ENCODE assay signal across 20 cellular contexts in genomic region chr14:51121096-51121495, GRCh38.
"Had no signal": no experiment of that assay in that cellular context is flagged by ENCODE, and none has a peak within 500 bp of the region (broad histone marks: within the 10 kb centered on the region; RNA-seq: fewer than 3 reads in every experiment).

No MANE protein-coding gene starts in this region.

- H3K27me3 ChIP-seq: dorsolateral prefrontal cortex, heart left ventricle, neural progenitor cell, pancreas, stomach had no signal

- H2AFZ ChIP-seq: neural progenitor cell had no signal

- H3K4me3 ChIP-seq: dorsolateral prefrontal cortex, heart left ventricle, left ventricle myocardium inferior, neural progenitor cell, pancreas, stomach had no signal

- FAIRE-seq: frontal cortex, kidney, pancreas had no signal

- H3K36me3 ChIP-seq: heart left ventricle, left ventricle myocardium inferior, neural progenitor cell, pancreas, stomach had no signal

- H3K4me1 Mint-ChIP-seq: activated CD8-positive, alpha-beta memory T cell treated with anti-CD3 and anti-CD28 coated beads, Interleukin-2, amount 10 ng/mL, durations not matched to agents 7 days and 5 days; T-helper 17 cell had no signal

- H3K27me3 Mint-ChIP-seq: brain had no signal

- H3K27ac Mint-ChIP-seq: activated CD8-positive, alpha-beta memory T cell treated with anti-CD3 and anti-CD28 coated beads, Interleukin-2, amount 10 ng/mL, durations not matched to agents 7 days and 5 days; activated naive CD4-positive, alpha-beta T cell treated with anti-CD3 and anti-CD28 coated beads, Interleukin-2, amount 50 U/mL, for 72 hours; activated T-cell treated with anti-CD3 and anti-CD28 coated beads, Interleukin-2, amount 50 U/mL, for 24 hours; brain; neural progenitor cell; T-helper 17 cell had no signal

- H3K27ac ChIP-seq: heart left ventricle, left ventricle myocardium inferior, neural progenitor cell, pancreas, stomach had no signal

- H3K36me3 Mint-ChIP-seq: activated CD8-positive, alpha-beta memory T cell treated with anti-CD3 and anti-CD28 coated beads, Interleukin-2, amount 10 ng/mL, durations not matched to agents 7 days and 5 days; activated naive CD4-positive, alpha-beta T cell treated with anti-CD3 and anti-CD28 coated beads, Interleukin-2, amount 50 U/mL, for 72 hours; brain; neural progenitor cell had no signal

- H3K4me3 Mint-ChIP-seq: activated CD8-positive, alpha-beta memory T cell treated with anti-CD3 and anti-CD28 coated beads, Interleukin-2, amount 10 ng/mL, durations not matched to agents 7 days and 5 days; activated T-cell treated with anti-CD3 and anti-CD28 coated beads, Interleukin-2, amount 50 U/mL, for 24 hours; brain; neural progenitor cell; T-helper 17 cell had no signal

- H3K9me3 ChIP-seq: pancreas, stomach had no signal

- H3K4me2 ChIP-seq: neural progenitor cell had no signal

- H3K9ac ChIP-seq: neural progenitor cell had no signal

- ATAC-seq: activated CD8-positive, alpha-beta memory T cell treated with anti-CD3 and anti-CD28 coated beads, Interleukin-2, amount 10 ng/mL, durations not matched to agents 7 days and 5 days; activated naive CD4-positive, alpha-beta T cell treated with anti-CD3 and anti-CD28 coated beads, Interleukin-2, amount 50 U/mL, for 72 hours; esophagus mucosa; heart left ventricle; pancreas; T-helper 17 cell had no signal

- DNase-seq: activated CD4-positive, alpha-beta T cell treated with anti-CD3 and anti-CD28 coated beads, Interleukin-2, amount 50 U/mL, for 4 hours; activated CD4-positive, CD25-positive, alpha-beta regulatory T cell treated with anti-CD3 and anti-CD28 coated beads, Interleukin-2, amount 50 U/mL, for 72 hours; activated CD8-positive, alpha-beta memory T cell treated with anti-CD3 and anti-CD28 coated beads, Interleukin-2, amount 10 ng/mL, durations not matched to agents 7 days and 5 days; activated effector memory CD4-positive, alpha-beta T cell treated with Interleukin-2 at 50 U/mL for 16 hours; activated T-cell treated with anti-CD3 and anti-CD28 coated beads, Interleukin-2, amount 50 U/mL, for 24 hours; amniotic stem cell; cerebellar nuclear complex; dorsolateral prefrontal cortex; heart left ventricle; kidney; left ventricle myocardium inferior; pancreas; stimulated activated CD4-positive, alpha-beta T cell treated with anti-CD3 and anti-CD28 coated beads, Interleukin-4, amount 100 ng/mL, for 4 hours; stomach; T-helper 17 cell had no signal

- H3K4me1 ChIP-seq: heart left ventricle, left ventricle myocardium inferior, pancreas, stomach had no signal
